Comparison of ENCODE assay signal across 20 cellular contexts in the genomic region with DNA sequence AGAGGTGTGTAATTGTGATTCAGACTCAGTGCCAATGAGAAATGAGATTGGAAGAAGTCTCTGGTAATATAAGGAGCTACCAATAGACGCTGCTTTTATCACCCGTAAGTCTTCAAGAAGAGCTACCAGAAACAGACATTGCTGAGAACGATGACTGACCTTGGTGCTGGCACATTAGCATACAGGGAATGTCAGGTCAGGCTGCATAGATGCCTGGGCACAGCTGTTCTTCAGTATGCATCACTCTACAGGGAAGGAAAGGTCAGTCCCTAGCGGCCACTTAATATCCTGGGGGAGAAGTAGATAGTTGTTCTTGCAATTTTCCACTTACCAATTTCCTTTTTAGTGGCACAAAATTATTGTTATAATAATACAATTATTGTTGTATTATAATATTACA.
DNase-seq lines count a peak whose midpoint lies in the region; ATAC-seq, FAIRE-seq and TF ChIP-seq lines count a peak whose summit lies in the region.
"Had no signal": no experiment of that assay in that cellular context is flagged by ENCODE, and none has a peak within 500 bp of the region (broad histone marks: within the 10 kb centered on the region; RNA-seq: fewer than 3 reads in every experiment).

No MANE protein-coding gene starts in this region.

- FAIRE-seq in GM12892 (lab: Jason Lieb, UNC): no peak
- FAIRE-seq: A204.1, D721Med, G401.6 had no signal

- DNase-seq in LHCN-M2 (ENCODE audit: low read depth) (peak; percentile 60), WTC11 (ENCODE audit: low spot score) (peak; percentile 19), kidney tubule cell (ENCODE audit: low spot score) (peak; percentile 2), GM12892 (ENCODE audit: insufficient read length) (no peak), AG20443 (ENCODE audit: low spot score) (no peak), omental fat pad (ENCODE audit: low spot score) (no peak), NCI-H446 treated with DMSO at 0.1 percent for 48 hours (lab: John Stamatoyannopoulos, UW) (no peak)
- DNase-seq: BE2C; CD8-positive, alpha-beta T cell; COR-L47; DMS153; DMS79 treated with DMSO at 0.1 percent for 48 hours; EL; GM23248; HCEC 1CT; HFFc6 had no signal

- ATAC-seq in WTC11 (peak; percentile 60), omental fat pad (ENCODE audit: low FRiP score) (no peak)
- ATAC-seq: CD8-positive, alpha-beta T cell had no signal

- no peak overlapping the region for H3K4me3 Mint-ChIP-seq in WTC11
- H3K4me3 Mint-ChIP-seq: CD8-positive, alpha-beta T cell; HFFc6; IgD-negative memory B cell had no signal

- POLR2A ChIA-PET in WTC11 (lab: Charles Lee): no interaction called here

- TF ChIP-seq CTCF in WTC11 (IDR thresholded peaks at IDR 0.05): no peak
- TF ChIP-seq CTCF in omental fat pad (IDR thresholded peaks at IDR 0.05): no peak

- CTCF ChIA-PET in WTC11 (lab: Charles Lee): interaction anchor here (0.7 kb wide), 1 partner anchor 144 kb away, joined by 3 read pairs; no protein-coding TSS in a partner anchor

- TF ChIP-seq POLR2A in GM12892 (IDR thresholded peaks at IDR 0.05; ENCODE audit: low read depth, low read length): no peak

- peaks cover 11% of the 10 kb centered on the region for H3K9me3 Mint-ChIP-seq in WTC11
- H3K9me3 Mint-ChIP-seq: HFFc6 had no signal

- H3K27ac Mint-ChIP-seq in WTC11: peak overlapping the region; percentile 43; the same call in 1 of the 2 replicates
- H3K27ac Mint-ChIP-seq: CD8-positive, alpha-beta T cell; HFFc6; IgD-negative memory B cell had no signal

- H3K4me1 Mint-ChIP-seq in WTC11: peaks cover 7% of the 10 kb centered on the region
- H3K4me1 Mint-ChIP-seq: IgD-negative memory B cell had no signal

- no peaks in the 10 kb centered on the region for H3K36me3 Mint-ChIP-seq in WTC11
- H3K36me3 Mint-ChIP-seq: CD8-positive, alpha-beta T cell; IgD-negative memory B cell had no signal

- H3K27me3 Mint-ChIP-seq in WTC11 (ENCODE audit: low read depth): no peaks in the 10 kb centered on the region
- H3K27me3 Mint-ChIP-seq: IgD-negative memory B cell had no signal

TF ChIP-seq in WTC11, 78 proteins besides CTCF, POLR2A, EP300 and RAD21:
- TF ChIP-seq SMAD3 (CRISPR knock-in tag; IDR thresholded peaks at IDR 0.05; ENCODE audit: borderline replicate concordance) (no peak), RORB (CRISPR knock-in tag; IDR thresholded peaks at IDR 0.05) (no peak), KAT7 (CRISPR knock-in tag; IDR thresholded peaks at IDR 0.05; ENCODE audit: borderline replicate concordance) (no peak), HMGA2 (CRISPR knock-in tag; IDR thresholded peaks at IDR 0.05) (no peak), ZNF232 (CRISPR knock-in tag; IDR thresholded peaks at IDR 0.05) (no peak), ZMAT4 (CRISPR knock-in tag; IDR thresholded peaks at IDR 0.05) (no peak), FOXP1 (CRISPR knock-in tag; IDR thresholded peaks at IDR 0.05; ENCODE audit: borderline replicate concordance) (no peak), JUN (CRISPR knock-in tag; IDR thresholded peaks at IDR 0.05) (no peak), IRF1 (CRISPR knock-in tag; IDR thresholded peaks at IDR 0.05) (no peak), AFF4 (CRISPR knock-in tag; IDR thresholded peaks at IDR 0.05; ENCODE audit: borderline replicate concordance) (no peak), ZNF263 (CRISPR knock-in tag; IDR thresholded peaks at IDR 0.05; ENCODE audit: low read depth) (no peak), NR3C1 (CRISPR knock-in tag; conservative IDR thresholded peaks at IDR 0.05; ENCODE audit: low read depth) (no peak), ZNF317 (CRISPR knock-in tag; IDR thresholded peaks at IDR 0.05; ENCODE audit: borderline replicate concordance, low read depth) (no peak)
- TF ChIP-seq, protein P1, sequence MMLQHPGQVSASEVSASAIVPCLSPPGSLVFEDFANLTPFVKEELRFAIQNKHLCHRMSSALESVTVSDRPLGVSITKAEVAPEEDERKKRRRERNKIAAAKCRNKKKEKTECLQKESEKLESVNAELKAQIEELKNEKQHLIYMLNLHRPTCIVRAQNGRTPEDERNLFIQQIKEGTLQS (CRISPR knock-in tag; conservative IDR thresholded peaks at IDR 0.05): no peak

Comparison
In these comparisons a context has a peak if more than half of its experiments do, and no peak if none do; other contexts are left out.
1. DNase-seq: peak in LHCN-M2 (single experiment), WTC11 (single experiment) and kidney tubule cell (single experiment); none in GM12892 (single experiment), AG20443 (single experiment), omental fat pad (single experiment) and NCI-H446 treated with DMSO at 0.1 percent for 48 hours (single experiment).